ENCODE assay signal across 8 cellular contexts in the genomic region with DNA sequence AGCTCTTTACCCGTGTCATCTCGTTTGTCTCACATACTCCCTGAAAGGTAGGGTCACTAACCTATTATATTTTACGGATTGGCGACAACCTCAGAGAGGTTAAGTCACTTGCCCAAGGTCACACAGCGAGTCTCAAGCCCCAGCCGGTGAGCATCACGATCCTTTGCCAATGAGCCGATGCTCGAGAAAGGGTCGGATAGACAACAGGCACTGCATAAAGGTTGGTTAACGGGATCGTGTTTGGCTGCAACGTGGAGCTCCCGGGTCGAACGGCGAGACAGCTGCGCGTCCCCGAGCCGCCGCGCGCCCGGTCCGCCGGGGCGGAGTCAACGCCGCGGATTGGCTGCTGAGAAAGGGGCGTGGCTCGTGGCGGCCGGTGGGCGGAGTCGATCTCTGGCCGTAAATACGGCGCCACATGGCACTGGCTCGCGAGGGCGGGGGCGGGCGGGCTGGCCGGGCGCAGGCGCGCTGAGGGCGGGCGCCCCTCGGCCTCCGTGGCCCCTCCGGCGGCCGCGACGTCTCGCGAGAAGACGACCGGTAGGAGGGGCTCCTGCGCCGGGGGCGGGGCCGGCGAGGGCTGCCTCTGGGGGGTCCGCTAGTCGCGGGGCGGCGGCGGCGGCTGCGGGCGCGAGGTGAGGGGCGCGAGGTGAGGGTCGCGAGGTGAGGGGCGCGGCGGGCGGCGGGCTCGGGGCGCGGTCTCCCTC. TPM values are rescaled to one million over a fixed set of nuclear protein-coding genes. Genes with fewer than 3 reads are reported as not detected.
A peak's percentile ranks its signal among the peaks of the same experiment; 100 is the strongest.
DNase-seq lines count a peak whose midpoint lies in the region; ATAC-seq and TF ChIP-seq lines count a peak whose summit lies in the region.

Gene CHST12, plus strand, starts transcription at position 598 of the 704 bp plus-strand sequence. CDS start 29,029 bp downstream, outside the sequence.

- CTCF ChIA-PET in SK-N-SH (lab: Yijun Ruan, JAX): interaction anchor here (1.0 to 4.9 kb wide), 5 partner anchors 9 to 65 kb away, joined by 3 to 23 read pairs (median 5); no protein-coding TSS in a partner anchor

- WGBS in SK-N-SH (ENCODE audit: low lambda C conversion rate): under 1% methylated on average over 31 of the region's 89 CpGs
- WGBS in gastroesophageal sphincter (ENCODE audit: low coverage in 1 of 2), 2 donors: 5 to 9% methylated on average over 2 to 10 of the region's 89 CpGs
- no CpG with 5 or more reads among the region's 89 CpGs for WGBS in neuronal stem cell (ENCODE audit: extremely low coverage in 2 of 2, insufficient read length in 2 of 2, insufficient replicate concordance in 1 of 2), 2 donors

- H3K9me3 ChIP-seq in SK-N-SH (no peaks in the 10 kb centered on the region), gastroesophageal sphincter (no peaks in the 10 kb centered on the region), neuronal stem cell (replicated peaks in 1 of 2; ENCODE audit: control insufficient read depth in 2 of 2, insufficient read depth in 1 of 2, low read depth in 1 of 2, low read length in 2 of 2) (peaks cover 0 to 2% of the 10 kb centered on the region in 2 donors)

- DNase-seq in EL: peak; percentile 92
- peak; percentile 93 for DNase-seq in HCEC 1CT
- DNase-seq in MV-4-11 (lab: John Stamatoyannopoulos, UW): peak; percentile 73
- peak; percentile 100 for DNase-seq in SK-N-SH
- DNase-seq in activated naive CD4-positive, alpha-beta T cell treated with anti-CD3 and anti-CD28 coated beads, Interleukin-2, amount 50 U/mL, for 16 hours: peak; percentile 94
- DNase-seq in neuronal stem cell (ENCODE audit: low spot score): peak; percentile 92
- DNase-seq in stromal cell of bone marrow (ENCODE audit: low read depth): peak; percentile 85

- TF ChIP-seq RAD21 in SK-N-SH (IDR thresholded peaks at IDR 0.05; ENCODE audit: low read length): no peak

- peak within 1 kb of the TSS; percentile 26 to 65; a peak in 2 of 4 replicates for H3K27ac ChIP-seq in SK-N-SH (ENCODE audit: low read depth in 2 of 2, low read length in 1 of 2)
- H3K27ac ChIP-seq in gastroesophageal sphincter: peak within 1 kb of the TSS; percentile 31 to 90 (median 85)
- H3K27ac ChIP-seq in neuronal stem cell (replicated peaks; ENCODE audit: low read length): no peak within 1 kb of the TSS

- H4K20me1 ChIP-seq in SK-N-SH (ENCODE audit: insufficient read depth): peaks cover 4% of the 10 kb centered on the region; the same call in 1 of the 2 replicates

- no peak within 1 kb of the TSS for H3K4ac ChIP-seq in neuronal stem cell (ENCODE audit: low read length)

- H3K4me1 ChIP-seq in SK-N-SH (ENCODE audit: control insufficient read depth in 1 of 2, insufficient read depth in 2 of 2, low read depth in 1 of 2, low read length in 1 of 2) (peaks cover 10 to 30% of the 10 kb centered on the region in 2 experiments; a peak in 2 of 4 replicates), gastroesophageal sphincter (peaks cover 0 to 72% (median 18%) of the 10 kb centered on the region in 3 donors), neuronal stem cell (ENCODE audit: control insufficient read depth in 2 of 2, insufficient read depth in 1 of 2, low read depth in 1 of 2, low read length in 2 of 2) (peaks cover 15 to 16% of the 10 kb centered on the region in 2 donors)

- H4K91ac ChIP-seq in neuronal stem cell (ENCODE audit: low read depth, low read length, poor library complexity): no peak within 1 kb of the TSS

- H3K9ac ChIP-seq in SK-N-SH (peak within 1 kb of the TSS; percentile 71), neuronal stem cell (ENCODE audit: low read depth, low read length, poor library complexity) (peak within 1 kb of the TSS; percentile 84)

- H3K27me3 ChIP-seq in SK-N-SH (ENCODE audit: insufficient read depth) (no peaks in the 10 kb centered on the region), gastroesophageal sphincter (no peaks in the 10 kb centered on the region), neuronal stem cell (ENCODE audit: control insufficient read depth in 3 of 3, insufficient read depth in 3 of 3, low read depth in 1 of 3, low read length in 3 of 3) (no peaks in the 10 kb centered on the region)

- H2BK5ac ChIP-seq in neuronal stem cell (ENCODE audit: low read length): no peak within 1 kb of the TSS

- ATAC-seq in gastroesophageal sphincter: peak; percentile 90

- peak within 1 kb of the TSS; percentile 66 to 76 for H3K4me3 ChIP-seq in SK-N-SH (ENCODE audit: low read depth in 2 of 2, low read length in 1 of 2)
- H3K4me3 ChIP-seq in gastroesophageal sphincter: peak within 1 kb of the TSS; percentile 86 to 100
- peak within 1 kb of the TSS; percentile 83 to 98 for H3K4me3 ChIP-seq in neuronal stem cell (ENCODE audit: low read length in 2 of 2)

- TF ChIP-seq EP300 in SK-N-SH (IDR thresholded peaks at IDR 0.05; ENCODE audit: borderline replicate concordance in 1 of 2, low read depth in 1 of 2, low read length in 1 of 2) (no peak; a peak in 1 of 4 replicates), gastroesophageal sphincter (IDR thresholded peaks at IDR 0.05) (no peak)

- H3K23ac ChIP-seq in neuronal stem cell (ENCODE audit: low read depth, low read length, poor library complexity): peak within 1 kb of the TSS; percentile 80

- no peaks in the 10 kb centered on the region for H3K36me3 ChIP-seq in SK-N-SH (replicated peaks in 1 of 2; ENCODE audit: control insufficient read depth in 1 of 2, insufficient read depth in 2 of 2, low read length in 1 of 2)
- no peaks in the 10 kb centered on the region for H3K36me3 ChIP-seq in gastroesophageal sphincter
- peaks cover 0 to 2% of the 10 kb centered on the region in 2 donors for H3K36me3 ChIP-seq in neuronal stem cell (replicated peaks in 1 of 2; ENCODE audit: control insufficient read depth in 2 of 2, insufficient read depth in 2 of 2, low read length in 2 of 2)

- no peak within 1 kb of the TSS for H2BK120ac ChIP-seq in neuronal stem cell (ENCODE audit: low read depth, low read length)

- no peak within 1 kb of the TSS for H4K8ac ChIP-seq in neuronal stem cell (ENCODE audit: low read depth, low read length)

- H2AK5ac ChIP-seq in neuronal stem cell (ENCODE audit: low read depth, low read length): peak within 1 kb of the TSS; percentile 11

- H3K4me2 ChIP-seq in SK-N-SH: peak within 1 kb of the TSS; percentile 93
- H3K4me2 ChIP-seq in neuronal stem cell (ENCODE audit: insufficient read depth, low read length, poor library complexity, severe bottlenecking): peak within 1 kb of the TSS; percentile 96

- TF ChIP-seq CTCF in SK-N-SH (IDR thresholded peaks at IDR 0.05): no peak
- no peak for TF ChIP-seq CTCF in gastroesophageal sphincter (IDR thresholded peaks at IDR 0.05)

- H3K9me2 ChIP-seq in SK-N-SH: no peaks in the 10 kb centered on the region

- POLR2A ChIA-PET in SK-N-SH (lab: Yijun Ruan, JAX): interaction anchor here (1.0 to 1.4 kb wide), 2 partner anchors 20 to 49 kb away, joined by 5 to 6 read pairs; partner anchors contain the start of gene EIF3B

- H2AFZ ChIP-seq in SK-N-SH (ENCODE audit: low read depth) (peak within 1 kb of the TSS; percentile 75), neuronal stem cell (ENCODE audit: low read length) (peak within 1 kb of the TSS; percentile 98)

- peak within 1 kb of the TSS; percentile 17 for H2BK15ac ChIP-seq in neuronal stem cell (ENCODE audit: low read length)

- H3K79me1 ChIP-seq in neuronal stem cell (ENCODE audit: low read depth, low read length): peaks cover 6% of the 10 kb centered on the region

- peak; percentile 37 to 46 for TF ChIP-seq POLR2A in gastroesophageal sphincter (IDR thresholded peaks at IDR 0.05)

- H3K14ac ChIP-seq in neuronal stem cell (ENCODE audit: low read length): peak within 1 kb of the TSS; percentile 63

- H3K79me2 ChIP-seq in SK-N-SH (ENCODE audit: insufficient read depth): peaks cover 39% of the 10 kb centered on the region

- peak within 1 kb of the TSS; percentile 94 for H3K18ac ChIP-seq in neuronal stem cell (ENCODE audit: low read length)

- no peak within 1 kb of the TSS for H2BK12ac ChIP-seq in neuronal stem cell (ENCODE audit: low read length)

- H3F3A ChIP-seq in SK-N-SH (replicated peaks; ENCODE audit: insufficient read depth): peaks cover 32% of the 10 kb centered on the region

TF ChIP-seq in SK-N-SH, 30 proteins besides CTCF, POLR2A, EP300 and RAD21 (continues in another document):
- TF ChIP-seq GATA2 (CRISPR knock-in tag; IDR thresholded peaks at IDR 0.05) (no peak), RFX5 (IDR thresholded peaks at IDR 0.05; ENCODE audit: low read length) (no peak), ZBTB33 (IDR thresholded peaks at IDR 0.05; ENCODE audit: borderline replicate concordance, low read depth) (peak; percentile 94), CHD2 (IDR thresholded peaks at IDR 0.05; ENCODE audit: low read length, partially characterized antibody) (peak; percentile 98), MXI1 (IDR thresholded peaks at IDR 0.05; ENCODE audit: low read depth, low read length) (peak; percentile 96), GABPA (IDR thresholded peaks at IDR 0.05; ENCODE audit: low read depth) (no peak), POLR2AphosphoS5 (IDR thresholded peaks at IDR 0.05; ENCODE audit: low read depth, low read length) (peak; percentile 86)
- TF ChIP-seq, protein P1, sequence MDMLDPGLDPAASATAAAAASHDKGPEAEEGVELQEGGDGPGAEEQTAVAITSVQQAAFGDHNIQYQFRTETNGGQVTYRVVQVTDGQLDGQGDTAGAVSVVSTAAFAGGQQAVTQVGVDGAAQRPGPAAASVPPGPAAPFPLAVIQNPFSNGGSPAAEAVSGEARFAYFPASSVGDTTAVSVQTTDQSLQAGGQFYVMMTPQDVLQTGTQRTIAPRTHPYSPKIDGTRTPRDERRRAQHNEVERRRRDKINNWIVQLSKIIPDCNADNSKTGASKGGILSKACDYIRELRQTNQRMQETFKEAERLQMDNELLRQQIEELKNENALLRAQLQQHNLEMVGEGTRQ (IDR thresholded peaks at IDR 0.05; ENCODE audit: borderline replicate concordance, low read depth, low read length): no peak

RNA-seq across cellular contexts. Expression of gene CHST12, which starts in this region (rescaled TPM):
- 26.7 and 32.7 TPM in 2 replicates for polyA plus RNA-seq in SK-N-SH (2012; rRNA removed)
- polyA plus RNA-seq in SK-N-SH (2012; cell fraction: cytosol; rRNA removed): 13.2 and 27.4 TPM in 2 replicates
- 21.1 and 23.8 TPM in 2 replicates for polyA plus RNA-seq in SK-N-SH (2012; cell fraction: nucleus; rRNA removed)
- 10 to 100 TPM in 3 of 4 donors, 1 to 10 TPM in 1; 8.3 to 18.3 (median 13.4) TPM for total RNA-seq in gastroesophageal sphincter
- 12.5 TPM for polyA plus RNA-seq in neuronal stem cell (2013, experiment 1 of 2)
- 12.7 TPM for polyA plus RNA-seq in neuronal stem cell (2013, experiment 2 of 2)
